Comparison of ENCODE assay signal across 11 cellular contexts in the genomic region with DNA sequence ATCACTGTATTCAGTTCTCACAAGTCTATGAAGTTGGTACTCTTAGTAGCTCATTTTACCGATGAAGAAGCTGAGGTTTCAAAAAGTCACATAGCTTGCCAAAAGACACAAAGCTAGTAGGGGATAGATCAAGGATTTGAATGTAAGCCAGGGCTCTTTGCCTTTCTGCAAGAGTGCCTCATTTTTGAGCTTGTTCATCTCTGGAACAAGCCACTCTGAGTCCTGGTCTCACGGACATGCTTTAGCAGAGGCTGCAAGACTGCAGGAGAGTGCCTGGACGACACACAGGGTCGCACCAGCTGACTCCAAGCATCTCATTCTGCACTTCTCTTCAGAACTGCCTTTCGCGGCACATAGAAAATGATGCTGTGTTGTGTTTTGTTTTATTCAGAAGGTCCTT. TPM values are rescaled to one million over a fixed set of nuclear protein-coding genes. Genes with fewer than 3 reads are reported as not detected.
DNase-seq lines count a peak whose midpoint lies in the region; ATAC-seq, FAIRE-seq and TF ChIP-seq lines count a peak whose summit lies in the region.
"Had no signal": no experiment of that assay in that cellular context is flagged by ENCODE, and none has a peak within 500 bp of the region (broad histone marks: within the 10 kb centered on the region; RNA-seq: fewer than 3 reads in every experiment).

No MANE protein-coding gene starts in this region.

- no peak overlapping the region for H3K14ac ChIP-seq in H1 (ENCODE audit: insufficient read length)

- H3K9ac ChIP-seq in H1 (replicated peaks in 1 of 4; ENCODE audit: extremely low read depth in 1 of 4, low read depth in 3 of 4, low read length in 3 of 4) = no peak overlapping the region

- H3K56ac ChIP-seq in H1 (replicated peaks; ENCODE audit: insufficient read length, low read depth, low read length) = no peak overlapping the region

- no peak overlapping the region for H4K5ac ChIP-seq in H1 (ENCODE audit: insufficient read length, low read depth, low read length)

- peak overlapping the region; percentile 76; the same call in 1 of the 2 replicates for H2BK20ac ChIP-seq in H1 (ENCODE audit: low read length)

- peak overlapping the region; percentile 63 for H4K91ac ChIP-seq in H1 (replicated peaks; ENCODE audit: insufficient read length, low read length)

- H3K4me1 Mint-ChIP-seq in neural crest cell = peaks cover 78% of the 10 kb centered on the region

- TF ChIP-seq CTCF in H1 (IDR thresholded peaks at IDR 0.05; ENCODE audit: control extremely low read depth in 1 of 3, insufficient read depth in 1 of 3, low read depth in 1 of 3, low read length in 3 of 3) (no peak), neural crest cell (conservative IDR thresholded peaks at IDR 0.05) (no peak), D721Med (IDR thresholded peaks at IDR 0.05; ENCODE audit: insufficient read depth, missing control alignments) (no peak)

- H3K4me1 ChIP-seq in H1 (replicated peaks in 1 of 4; ENCODE audit: control insufficient read depth in 3 of 4, insufficient read depth in 4 of 4, low read length in 3 of 4) = peaks cover 39 to 63% (median 42%) of the 10 kb centered on the region in 4 experiments

- no peak overlapping the region for H3K27ac Mint-ChIP-seq in neural crest cell (ENCODE audit: unreplicated experiment)

- H3K4me3 Mint-ChIP-seq in neural crest cell = peak overlapping the region; percentile 98

- H2BK120ac ChIP-seq in H1 (replicated peaks; ENCODE audit: low read depth, low read length) = no peak overlapping the region

- peaks cover 11% of the 10 kb centered on the region; the same call in 1 of the 2 replicates for H3K23me2 ChIP-seq in H1 (ENCODE audit: low read depth, low read length)

- TF ChIP-seq RAD21 in H1 (IDR thresholded peaks at IDR 0.05 in 1 of 2, conservative IDR thresholded peaks at IDR 0.05 in 1 of 2; ENCODE audit: low read depth in 2 of 2, low read length in 2 of 2) = no peak

- TF ChIP-seq EP300 in H1 (IDR thresholded peaks at IDR 0.05; ENCODE audit: borderline replicate concordance in 1 of 2, low read depth in 2 of 2, low read length in 2 of 2) = no peak

- no peaks in the 10 kb centered on the region for H3K36me3 Mint-ChIP-seq in neural crest cell (ENCODE audit: low read depth)

- peak overlapping the region; percentile 89 for H2BK12ac ChIP-seq in H1 (ENCODE audit: low read depth, low read length)

- no peaks in the 10 kb centered on the region for H4K20me1 ChIP-seq in H1 (replicated peaks in 1 of 2; ENCODE audit: control insufficient read depth in 1 of 2, insufficient read depth in 2 of 2, low read length in 2 of 2)

- H3K4me3 ChIP-seq in H1 (ENCODE audit: extremely low read depth in 1 of 4, insufficient read depth in 2 of 4, low read depth in 3 of 4, low read length in 4 of 4) = no peak overlapping the region

- WGBS in H1 (ENCODE audit: extremely low coverage in 1 of 2, insufficient coverage in 1 of 2, insufficient read length in 1 of 2, insufficient replicate concordance in 2 of 2, low coverage in 1 of 2, low lambda C conversion rate in 2 of 2, missing lambda C conversion rate in 1 of 2), 2 experiments = 82% methylated on average over 6 of the region's 6 CpGs; no CpG with 5 or more reads in 1 of the 2 experiments

- peaks cover 0 to 81% of the 10 kb centered on the region in 2 experiments; a peak in 2 of 4 replicates for H3K79me2 ChIP-seq in H1 (ENCODE audit: control insufficient read depth in 1 of 2, insufficient read depth in 2 of 2, low read length in 2 of 2)

- peak overlapping the region in 1 of 2 experiments; percentile 87; a peak in 1 of 4 replicates for H3K4me2 ChIP-seq in H1 (ENCODE audit: insufficient read depth in 1 of 2, low read depth in 2 of 2, low read length in 2 of 2)

- CTCF ChIA-PET in H1 (lab: Charles Lee; ENCODE audit: partially characterized antibody) = interaction anchor here (0.7 to 6.5 kb wide), 21 partner anchors 13 to 717 kb away, joined by 3 to 79 read pairs (median 4); no protein-coding TSS in a partner anchor

- no peak overlapping the region for H3K27ac ChIP-seq in H1 (ENCODE audit: low read depth, low read length)
- H3K27ac ChIP-seq: neutrophil, VCaP had no signal

- H3K9me3 ChIP-seq in H1 (ENCODE audit: insufficient read depth in 2 of 2, low read depth in 1 of 2, low read length in 1 of 2) = no peaks in the 10 kb centered on the region
- H3K9me3 ChIP-seq: neutrophil had no signal

- H2BK5ac ChIP-seq in H1 (ENCODE audit: low read depth, low read length) = peak overlapping the region; percentile 29; the same call in 1 of the 2 replicates

- no peak for ATAC-seq in GM18909 (IDR thresholded peaks at IDR 0.05; ENCODE audit: poor library complexity, unreplicated experiment)
- no peak for ATAC-seq in GM19351 (IDR thresholded peaks at IDR 0.05; ENCODE audit: unreplicated experiment)

- POLR2A ChIA-PET in H1 (lab: Charles Lee; ENCODE audit: partially characterized antibody) = interaction anchor here (1.3 to 2.3 kb wide), 5 partner anchors 12 to 238 kb away, joined by 3 to 5 read pairs (median 4); no protein-coding TSS in a partner anchor

- H3K27me3 ChIP-seq in H1 (replicated peaks in 1 of 4; ENCODE audit: control insufficient read depth in 3 of 4, extremely low read depth in 1 of 4, insufficient read depth in 3 of 4, low read length in 3 of 4) = peaks cover 0 to 7% (median 0%) of the 10 kb centered on the region in 4 experiments; a peak in 1 of 7 replicates

- peaks cover 4% of the 10 kb centered on the region; the same call in 1 of the 2 replicates for H3K79me1 ChIP-seq in H1 (ENCODE audit: low read depth, low read length)

- H4K8ac ChIP-seq in H1 (ENCODE audit: extremely low read depth, insufficient read depth, low read length) = no peak overlapping the region

- no peak overlapping the region for H3K18ac ChIP-seq in H1 (ENCODE audit: extremely low read depth, low read length)

- no peak overlapping the region for H3K4ac ChIP-seq in H1 (replicated peaks; ENCODE audit: insufficient read length, low read depth, low read length)

- peaks cover 4% of the 10 kb centered on the region for H3K27me3 Mint-ChIP-seq in neural crest cell (ENCODE audit: low read depth)

- no peak overlapping the region for H2BK15ac ChIP-seq in H1 (ENCODE audit: low read length)

- H3K36me3 ChIP-seq in H1 (ENCODE audit: control insufficient read depth in 2 of 4, insufficient read depth in 4 of 4, low read length in 3 of 4) = no peaks in the 10 kb centered on the region
- H3K36me3 ChIP-seq: neutrophil had no signal

- TF ChIP-seq POLR2A in H1 (IDR thresholded peaks at IDR 0.05; ENCODE audit: control extremely low read depth in 1 of 2, low read depth in 2 of 2, low read length in 2 of 2) = no peak

- H3K23ac ChIP-seq in H1 (ENCODE audit: insufficient read length) = no peak overlapping the region

- H3K9me3 Mint-ChIP-seq in neural crest cell = no peaks in the 10 kb centered on the region

- FAIRE-seq in H1 (lab: Jason Lieb, UNC) (no peak), D721Med (lab: Jason Lieb, UNC) (no peak)

- peak; percentile 14 for DNase-seq in AG08395 (ENCODE audit: low spot score)
- peak; percentile 32 for DNase-seq in NCI-H2029 treated with DMSO at 0.1 percent for 48 hours (lab: John Stamatoyannopoulos, UW)
- no peak for DNase-seq in H1 (ENCODE audit: low read depth in 1 of 2, low spot score in 2 of 2)
- DNase-seq in neural crest cell (ENCODE audit: low read depth, low spot score) = no peak
- DNase-seq in D721Med (ENCODE audit: insufficient read length, low spot score) = no peak
- DNase-seq in NCI-H226 = no peak
- DNase-seq: NCI-H1436 had no signal

- no peak overlapping the region for H2AFZ ChIP-seq in H1 (ENCODE audit: low read length)

- no peak overlapping the region for H2AK5ac ChIP-seq in H1 (ENCODE audit: low read depth, low read length)

TF ChIP-seq in H1, 55 proteins besides CTCF, POLR2A, EP300 and RAD21 (continues in another document):
- no peak for TF ChIP-seq BRCA1 (IDR thresholded peaks at IDR 0.05; ENCODE audit: low read depth, low read length)
- TF ChIP-seq SIRT6 (IDR thresholded peaks at IDR 0.05; ENCODE audit: low read length) = no peak
- no peak for TF ChIP-seq POU5F1 (IDR thresholded peaks at IDR 0.05; ENCODE audit: low read depth, low read length)
- TF ChIP-seq TAF7 (optimal IDR thresholded peaks at IDR 0.05; ENCODE audit: borderline replicate concordance, low read depth, low read length) = no peak
- no peak for TF ChIP-seq JUND (IDR thresholded peaks at IDR 0.05; ENCODE audit: low read length)
- TF ChIP-seq FOSL1 (IDR thresholded peaks at IDR 0.05; ENCODE audit: insufficient read depth, low read depth, low read length) = no peak
- no peak for TF ChIP-seq SRF (IDR thresholded peaks at IDR 0.05; ENCODE audit: low read depth, low read length)
- TF ChIP-seq RFX5 (IDR thresholded peaks at IDR 0.05; ENCODE audit: borderline replicate concordance, low read depth, low read length) = no peak
- TF ChIP-seq, protein P1, sequence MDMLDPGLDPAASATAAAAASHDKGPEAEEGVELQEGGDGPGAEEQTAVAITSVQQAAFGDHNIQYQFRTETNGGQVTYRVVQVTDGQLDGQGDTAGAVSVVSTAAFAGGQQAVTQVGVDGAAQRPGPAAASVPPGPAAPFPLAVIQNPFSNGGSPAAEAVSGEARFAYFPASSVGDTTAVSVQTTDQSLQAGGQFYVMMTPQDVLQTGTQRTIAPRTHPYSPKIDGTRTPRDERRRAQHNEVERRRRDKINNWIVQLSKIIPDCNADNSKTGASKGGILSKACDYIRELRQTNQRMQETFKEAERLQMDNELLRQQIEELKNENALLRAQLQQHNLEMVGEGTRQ (IDR thresholded peaks at IDR 0.05; ENCODE audit: low read length) = no peak
- no peak for TF ChIP-seq EGR1 (IDR thresholded peaks at IDR 0.05; ENCODE audit: borderline replicate concordance, low read depth, low read length)
- TF ChIP-seq, protein P2, sequence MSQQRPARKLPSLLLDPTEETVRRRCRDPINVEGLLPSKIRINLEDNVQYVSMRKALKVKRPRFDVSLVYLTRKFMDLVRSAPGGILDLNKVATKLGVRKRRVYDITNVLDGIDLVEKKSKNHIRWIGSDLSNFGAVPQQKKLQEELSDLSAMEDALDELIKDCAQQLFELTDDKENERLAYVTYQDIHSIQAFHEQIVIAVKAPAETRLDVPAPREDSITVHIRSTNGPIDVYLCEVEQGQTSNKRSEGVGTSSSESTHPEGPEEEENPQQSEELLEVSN (IDR thresholded peaks at IDR 0.05) = no peak
- TF ChIP-seq SUZ12 (IDR thresholded peaks at IDR 0.05; ENCODE audit: low read length) = no peak

RNA-seq across cellular contexts. Expression of gene NUAK1, which starts 3.7 kb away (rescaled TPM):
- total RNA-seq in H1 (2021; fragmentation: NEBNext Ultra II Directional; extraction: Animal tissue kit (Norgen Biotek cat#: 25700)) = 18.2 and 18.9 TPM in 2 replicates
- polyA plus RNA-seq in H1 (2011; rRNA removed) = 6.7 and 7.7 TPM in 2 replicates
- polyA plus RNA-seq in H1 (2011; cell fraction: cytosol; rRNA removed) = 7.7 TPM
- polyA plus RNA-seq in H1 (2011; cell fraction: nucleus; rRNA removed) = 13.5 TPM
- polyA plus RNA-seq in H1 (2012, experiment 1 of 2) = 6.6 to 13.0 TPM (median 9.9 TPM) in 4 replicates
- 4.0 TPM for polyA plus RNA-seq in H1 (2012, experiment 2 of 2)
- 6.9 TPM for polyA plus RNA-seq in H1 (2013, experiment 1 of 2)
- polyA plus RNA-seq in H1 (2013, experiment 2 of 2) = 6.9 TPM
- polyA minus RNA-seq in H1 (2011; rRNA and poly(A)+ RNA removed) = 21.4 and 22.7 TPM in 2 replicates
- polyA minus RNA-seq in H1 (2011; cell fraction: cytosol; rRNA and poly(A)+ RNA removed) = 12.1 TPM
- 14.6 TPM for polyA minus RNA-seq in H1 (2011; cell fraction: nucleus; rRNA and poly(A)+ RNA removed)
- total RNA-seq in neural crest cell = 35.3 and 35.6 TPM in 2 replicates

Comparison
In these comparisons a context has a peak if more than half of its experiments do, and no peak if none do; other contexts are left out.
1. DNase-seq: peak in AG08395 (single experiment) and NCI-H2029 treated with DMSO at 0.1 percent for 48 hours (single experiment); none in H1 (0 of 2), neural crest cell (single experiment), D721Med (single experiment) and NCI-H226 (single experiment).